ENCODE assay signal across 16 cellular contexts in genomic region chr10:34194259-34194658, GRCh38.
DNase-seq lines count a peak whose midpoint lies in the region; TF ChIP-seq lines count a peak whose summit lies in the region.
"Had no signal": no experiment of that assay in that cellular context is flagged by ENCODE, and none has a peak within 500 bp of the region (broad histone marks: within the 10 kb centered on the region; RNA-seq: fewer than 3 reads in every experiment).

No MANE protein-coding gene starts in this region.

- DNase-seq in GM03348 (ENCODE audit: low spot score) (peak; percentile 31), SJCRH30 (peak; percentile 74 to 84), fibroblast of peridontal ligament (ENCODE audit: extremely low read depth) (peak; percentile 94), neural progenitor cell (ENCODE audit: low spot score) (no peak), NCI-H1930 (lab: John Stamatoyannopoulos, UW) (no peak), amniotic stem cell (lab: John Stamatoyannopoulos, UW) (no peak), MM.1S (no peak)
- no peak for DNase-seq in activated naive CD8-positive, alpha-beta T cell treated with anti-CD3 and anti-CD28 coated beads for 36 hours
- DNase-seq: activated T-cell treated with anti-CD3 and anti-CD28 coated beads for 4 hours, kidney glomerular epithelial cell, NCI-H226, small intestine, substantia nigra, T-cell had no signal

- H3K9me2 ChIP-seq in MM.1S (replicated peaks; ENCODE audit: insufficient read depth, low read length), result no peaks in the 10 kb centered on the region

- H3K4me2 ChIP-seq in neural progenitor cell (no peak overlapping the region), MM.1S (ENCODE audit: low read depth, low read length) (no peak overlapping the region)

- no peaks in the 10 kb centered on the region for H3F3A ChIP-seq in neural progenitor cell (ENCODE audit: low read depth)
- H3F3A ChIP-seq in MM.1S (ENCODE audit: insufficient read depth, low read length), result no peaks in the 10 kb centered on the region

- H3K27ac ChIP-seq in SJCRH30, result peak overlapping the region; percentile 38; the same call in 1 of the 2 replicates
- no peak overlapping the region for H3K27ac ChIP-seq in neural progenitor cell
- no peak overlapping the region for H3K27ac ChIP-seq in MM.1S (ENCODE audit: low read length)

- H3K79me2 ChIP-seq in neural progenitor cell (ENCODE audit: low read depth), result no peaks in the 10 kb centered on the region
- no peaks in the 10 kb centered on the region for H3K79me2 ChIP-seq in MM.1S (ENCODE audit: low read length)

- H3K27me3 Mint-ChIP-seq in neural progenitor cell (ENCODE audit: insufficient read depth, low read depth), result no peaks in the 10 kb centered on the region
- no peaks in the 10 kb centered on the region for H3K27me3 Mint-ChIP-seq in activated naive CD8-positive, alpha-beta T cell treated with anti-CD3 and anti-CD28 coated beads for 36 hours
- H3K27me3 Mint-ChIP-seq: dendritic cell treated with granulocyte-macrophage colony-stimulating factor and Interleukin-4, amounts not matched to agents 40 ng/mL and 50 ng/mL, for 4 days had no signal

- H3K4me3 Mint-ChIP-seq in neural progenitor cell, result no peak overlapping the region
- H3K4me3 Mint-ChIP-seq in activated naive CD8-positive, alpha-beta T cell treated with anti-CD3 and anti-CD28 coated beads for 36 hours, result no peak overlapping the region
- H3K4me3 Mint-ChIP-seq: dendritic cell treated with granulocyte-macrophage colony-stimulating factor and Interleukin-4, amounts not matched to agents 40 ng/mL and 50 ng/mL, for 4 days; neural crest cell; T-cell had no signal

- TF ChIP-seq CTCF in neural progenitor cell (IDR thresholded peaks at IDR 0.05), result no peak
- no peak for TF ChIP-seq CTCF in MM.1S (IDR thresholded peaks at IDR 0.05; ENCODE audit: low read length)

- peaks cover 79% of the 10 kb centered on the region for H3K4me1 Mint-ChIP-seq in neural progenitor cell
- no peaks in the 10 kb centered on the region for H3K4me1 Mint-ChIP-seq in activated naive CD8-positive, alpha-beta T cell treated with anti-CD3 and anti-CD28 coated beads for 36 hours

- H3K36me3 Mint-ChIP-seq in neural progenitor cell, result peaks cover 7% of the 10 kb centered on the region
- no peaks in the 10 kb centered on the region for H3K36me3 Mint-ChIP-seq in activated naive CD8-positive, alpha-beta T cell treated with anti-CD3 and anti-CD28 coated beads for 36 hours
- H3K36me3 Mint-ChIP-seq: T-cell had no signal

- H3K4me3 ChIP-seq in SJCRH30 (no peak overlapping the region), neural progenitor cell (no peak overlapping the region), MM.1S (ENCODE audit: low read length) (no peak overlapping the region)

- no peaks in the 10 kb centered on the region for H3K36me3 ChIP-seq in SJCRH30
- H3K36me3 ChIP-seq in neural progenitor cell, result no peaks in the 10 kb centered on the region
- no peaks in the 10 kb centered on the region for H3K36me3 ChIP-seq in MM.1S (replicated peaks; ENCODE audit: insufficient read depth, low read length)

- H3K4me1 ChIP-seq in SJCRH30 (peaks cover 65% of the 10 kb centered on the region), neural progenitor cell (peaks cover 36% of the 10 kb centered on the region), MM.1S (ENCODE audit: low read length) (no peaks in the 10 kb centered on the region)

- H2AFZ ChIP-seq in neural progenitor cell (replicated peaks) (no peak overlapping the region), MM.1S (ENCODE audit: low read length) (no peak overlapping the region)

- H3K9me3 ChIP-seq in SJCRH30 (replicated peaks) (no peaks in the 10 kb centered on the region), neural progenitor cell (ENCODE audit: low read depth) (no peaks in the 10 kb centered on the region), MM.1S (replicated peaks; ENCODE audit: insufficient read depth, low read length) (no peaks in the 10 kb centered on the region)

- H3K9me3 Mint-ChIP-seq in neural progenitor cell, result no peaks in the 10 kb centered on the region
- H3K9me3 Mint-ChIP-seq in activated naive CD8-positive, alpha-beta T cell treated with anti-CD3 and anti-CD28 coated beads for 36 hours, result no peaks in the 10 kb centered on the region
- H3K9me3 Mint-ChIP-seq: dendritic cell treated with granulocyte-macrophage colony-stimulating factor and Interleukin-4, amounts not matched to agents 40 ng/mL and 50 ng/mL, for 4 days; T-cell had no signal

- H3K27ac Mint-ChIP-seq in neural progenitor cell, result peak overlapping the region; percentile 52
- no peak overlapping the region for H3K27ac Mint-ChIP-seq in activated naive CD8-positive, alpha-beta T cell treated with anti-CD3 and anti-CD28 coated beads for 36 hours
- H3K27ac Mint-ChIP-seq: dendritic cell treated with granulocyte-macrophage colony-stimulating factor and Interleukin-4, amounts not matched to agents 40 ng/mL and 50 ng/mL, for 4 days; T-cell had no signal

- H3K9ac ChIP-seq in neural progenitor cell (no peak overlapping the region), MM.1S (ENCODE audit: low read length) (no peak overlapping the region)

- H4K20me1 ChIP-seq in neural progenitor cell (ENCODE audit: low read depth) (no peaks in the 10 kb centered on the region), MM.1S (ENCODE audit: insufficient read depth, low read length) (no peaks in the 10 kb centered on the region)

- no peaks in the 10 kb centered on the region for H3K27me3 ChIP-seq in SJCRH30
- H3K27me3 ChIP-seq in neural progenitor cell, result no peaks in the 10 kb centered on the region
- H3K27me3 ChIP-seq in MM.1S (replicated peaks; ENCODE audit: insufficient read depth, low read length), result no peaks in the 10 kb centered on the region

Comparison
In these comparisons a context has a peak if more than half of its experiments do, and no peak if none do; other contexts are left out.
1. DNase-seq: peak in GM03348 (single experiment), SJCRH30 (2 of 2) and fibroblast of peridontal ligament (single experiment); none in neural progenitor cell (single experiment), activated naive CD8-positive, alpha-beta T cell treated with anti-CD3 and anti-CD28 coated beads for 36 hours (single experiment), NCI-H1930 (0 of 2), amniotic stem cell (single experiment) and MM.1S (single experiment).